In the genomic region with DNA sequence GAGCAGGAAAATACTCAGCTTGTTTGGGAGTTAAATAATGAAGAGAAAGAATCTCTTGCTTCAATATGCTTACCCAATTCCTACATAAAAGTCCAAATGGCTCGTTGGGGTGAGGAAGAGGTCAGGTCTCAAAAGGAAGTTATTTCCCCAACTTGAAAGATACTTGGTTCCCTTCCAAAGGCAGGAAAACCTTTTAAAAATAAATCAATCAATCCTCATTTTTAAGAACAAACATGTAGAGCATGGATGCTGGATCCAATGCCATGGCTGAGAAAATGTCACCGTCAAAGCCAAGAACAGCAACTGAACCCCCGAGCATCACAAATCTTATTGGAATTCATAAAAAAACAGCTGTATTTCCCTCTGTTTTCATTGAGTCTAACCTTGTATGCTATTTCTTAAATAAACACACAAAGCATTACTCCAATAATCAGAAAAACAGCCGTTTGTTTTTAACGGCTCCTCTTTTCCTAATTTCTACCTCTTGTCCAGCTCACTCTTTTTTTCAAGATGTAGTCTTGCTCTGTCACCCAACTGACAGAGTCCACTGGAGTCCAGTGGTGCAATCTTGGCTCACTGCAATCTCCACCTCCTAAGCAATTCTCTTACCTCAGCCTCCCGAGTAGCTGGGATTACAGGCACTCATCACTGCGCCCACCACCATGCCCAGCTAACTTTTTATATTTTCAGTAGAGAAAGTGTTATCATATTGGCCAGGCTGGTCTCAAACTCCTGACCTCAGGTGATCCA, we compare ENCODE assay signal across 23 cellular contexts.
DNase-seq lines count a peak whose midpoint lies in the region; ATAC-seq and TF ChIP-seq lines count a peak whose summit lies in the region.
"Had no signal": no experiment of that assay in that cellular context is flagged by ENCODE, and none has a peak within 500 bp of the region (broad histone marks: within the 10 kb centered on the region; RNA-seq: fewer than 3 reads in every experiment).

No MANE protein-coding gene starts in this region.

- no peaks in the 10 kb centered on the region for H3K27me3 ChIP-seq in aorta (ENCODE audit: control insufficient read depth in 1 of 2, insufficient read depth in 2 of 2, low read length in 1 of 2)
- H3K27me3 ChIP-seq: BE2C, foreskin keratinocyte, SJCRH30 had no signal

- H3K4me1 Mint-ChIP-seq in nephron, result peaks cover 64% of the 10 kb centered on the region

- WGBS in aorta, 2 donors, result 10 to 15% methylated on average over 7 of the region's 7 CpGs

- H3K4me1 ChIP-seq in aorta (ENCODE audit: control insufficient read depth in 1 of 2, insufficient read depth in 2 of 2, low read length in 2 of 2), result no peaks in the 10 kb centered on the region
- H3K4me1 ChIP-seq: foreskin keratinocyte had no signal

- no peaks in the 10 kb centered on the region for H3K36me3 ChIP-seq in aorta (ENCODE audit: control insufficient read depth in 1 of 2, insufficient read depth in 2 of 2, low read length in 1 of 2)
- H3K36me3 ChIP-seq: BE2C, SJCRH30, WERI-Rb-1 had no signal

- no peaks in the 10 kb centered on the region for H3K36me3 Mint-ChIP-seq in nephron (ENCODE audit: low read depth)

- ATAC-seq in Right ventricle myocardium inferior (peak; percentile 63), Right ventricle myocardium superior (ENCODE audit: poor library complexity) (peak; percentile 75), aorta (ENCODE audit: low FRiP score) (peak; percentile 43), GM19351 (IDR thresholded peaks at IDR 0.05; ENCODE audit: unreplicated experiment) (no peak)
- ATAC-seq: foreskin keratinocyte; stimulated activated naive CD8-positive, alpha-beta T cell treated with anti-CD3 and anti-CD28 coated beads, Interleukin-15, Interleukin-2, amounts not matched to agents 100 U/mL and 50 U/mL, for 24 hours had no signal

- no peaks in the 10 kb centered on the region for H3K9me3 Mint-ChIP-seq in nephron
- H3K9me3 Mint-ChIP-seq: H9 had no signal

- H3K9me3 ChIP-seq in aorta (ENCODE audit: control insufficient read depth, low read length), result no peaks in the 10 kb centered on the region
- H3K9me3 ChIP-seq: BE2C, SJCRH30 had no signal

- no peaks in the 10 kb centered on the region for H3K27me3 Mint-ChIP-seq in nephron (ENCODE audit: low read depth)

- no peak overlapping the region for H3K4me3 ChIP-seq in aorta (ENCODE audit: low read length in 2 of 2)
- H3K4me3 ChIP-seq: SJCRH30 had no signal

- intact Hi-C loops in Right ventricle myocardium inferior (cut with DNase I), result no loop called here
- intact Hi-C loops in cardiac septum (cut with DNase I), result no loop called here
- intact Hi-C loops in Right ventricle myocardium superior (cut with DNase I), result no loop called here
- intact Hi-C loops in aorta (cut with DNase I), result no loop called here

- no peak overlapping the region for H3K27ac ChIP-seq in aorta (ENCODE audit: low read depth in 1 of 2, low read length in 2 of 2)
- H3K27ac ChIP-seq: 22Rv1, foreskin keratinocyte, SJCRH30, WERI-Rb-1 had no signal

- TF ChIP-seq CTCF in nephron (IDR thresholded peaks at IDR 0.05; ENCODE audit: unreplicated experiment in 3 of 3), result no peak

- no peak for DNase-seq in Right ventricle myocardium inferior (ENCODE audit: missing footprints)
- no peak for DNase-seq in cardiac septum (ENCODE audit: low spot score)
- no peak for DNase-seq in Right ventricle myocardium superior
- DNase-seq in aorta, result no peak
- DNase-seq in hypothalamus (lab: John Stamatoyannopoulos, UW), result no peak
- DNase-seq in SIG-M5 treated with dmso at 0.1 percent for 504 hours (lab: John Stamatoyannopoulos, UW; ENCODE audit: unreplicated experiment), result no peak
- DNase-seq: activated gamma-delta T cell; BE2C; foreskin keratinocyte; H9; NCI-H1436; NCI-H748 treated with DMSO at 0.1 percent for 48 hours; occipital lobe; OCI-M1; SJCRH30; stimulated activated CD4-positive, alpha-beta T cell treated with anti-CD3 and anti-CD28 coated beads, Interleukin-2, amount 100 ng/mL, for 24 hours; stimulated activated naive CD8-positive, alpha-beta T cell treated with anti-CD3 and anti-CD28 coated beads, Interleukin-15, Interleukin-2, amounts not matched to agents 100 U/mL and 50 U/mL, for 24 hours; T-helper 2 cell; trophoblast cell; WERI-Rb-1 had no signal

- H3K4me3 Mint-ChIP-seq in nephron, result peak overlapping the region in 2 of 3 experiments; percentile 7 to 8
- H3K4me3 Mint-ChIP-seq: H9 had no signal

- H3K27ac Mint-ChIP-seq in nephron, result peak overlapping the region; percentile 96 to 97 (median 97)
- H3K27ac Mint-ChIP-seq: H9 had no signal
